Comparison of ENCODE assay signal across 8 cellular contexts in genomic region chr22:19178659-19179471, GRCh38. TPM values are rescaled to one million over a fixed set of nuclear protein-coding genes. Genes with fewer than 3 reads are reported as not detected.
A peak's percentile ranks its signal among the peaks of the same experiment; 100 is the strongest.
DNase-seq lines count a peak whose midpoint lies in the region; ATAC-seq and TF ChIP-seq lines count a peak whose summit lies in the region.

Gene SLC25A1, minus strand, starts transcription at chr22:19178736. Its CDS starts 63 bp downstream, at chr22:19178673.

- H3K4me3 ChIP-seq in liver (ENCODE audit: low read depth in 1 of 3, low read length in 3 of 3) = peak within 1 kb of the TSS; percentile 62 to 84 (median 79)

- ATAC-seq in HG03378 (IDR thresholded peaks at IDR 0.05; ENCODE audit: unreplicated experiment) = peak; percentile 32

- H3K9ac ChIP-seq in liver (ENCODE audit: low read depth in 1 of 2, low read length in 2 of 2) = peak within 1 kb of the TSS; percentile 62 to 77

- TF ChIP-seq POLR2A in GM19099 (IDR thresholded peaks at IDR 0.05; ENCODE audit: extremely low read depth, insufficient read length, low read depth) = peak; percentile 60

- H3K27ac ChIP-seq in liver (ENCODE audit: low read depth in 1 of 2, low read length in 2 of 2) = peak within 1 kb of the TSS; percentile 81 to 90

- peaks cover 14 to 58% (median 46%) of the 10 kb centered on the region in 4 donors for H3K4me1 ChIP-seq in liver (ENCODE audit: control insufficient read depth in 4 of 4, insufficient read depth in 4 of 4, low read length in 3 of 4)

- no peak for TF ChIP-seq RAD21 in liver (IDR thresholded peaks at IDR 0.05)

- no peak for TF ChIP-seq CTCF in liver (IDR thresholded peaks at IDR 0.05; ENCODE audit: low read depth, low read length, missing input control)

- peak; percentile 94 for DNase-seq in Ammon's horn (ENCODE audit: low spot score)
- DNase-seq in NCI-H69 (lab: John Stamatoyannopoulos, UW) = peak; percentile 95
- DNase-seq in activated CD4-positive, alpha-beta T cell treated with anti-CD3 and anti-CD28 coated beads, Interleukin-2, amount 50 U/mL, for 4 hours = peak; percentile 67 to 73
- DNase-seq in dermis microvascular lymphatic vessel endothelial cell (ENCODE audit: low read depth in 2 of 2) = peak; percentile 66 to 92
- DNase-seq in stimulated activated CD4-positive, alpha-beta T cell treated with anti-CD3 and anti-CD28 coated beads, Interleukin-2, amount 100 ng/mL, for 48 hours = peak; percentile 87 to 92

- under 1% methylated on average over 84 of the region's 84 CpGs for WGBS in liver

- no peaks in the 10 kb centered on the region for H3K9me3 ChIP-seq in liver (ENCODE audit: control insufficient read depth in 4 of 4, low read length in 3 of 4)

- no peaks in the 10 kb centered on the region for H3K27me3 ChIP-seq in liver (ENCODE audit: control insufficient read depth in 4 of 4, insufficient read depth in 4 of 4, low read length in 3 of 4)

- no peaks in the 10 kb centered on the region for H3K36me3 ChIP-seq in liver (ENCODE audit: control insufficient read depth in 4 of 4, insufficient read depth in 3 of 4, low read depth in 1 of 4, low read length in 3 of 4)

TF ChIP-seq in liver, 16 proteins besides CTCF, POLR2A, EP300 and RAD21:
- no peak for TF ChIP-seq GABPA (IDR thresholded peaks at IDR 0.05 in 1 of 2, conservative IDR thresholded peaks at IDR 0.05 in 1 of 2)
- TF ChIP-seq HNF4A (conservative IDR thresholded peaks at IDR 0.05) = peak in 1 of 2 donors; percentile 20
- TF ChIP-seq REST (IDR thresholded peaks at IDR 0.05) = peak; percentile 24
- peak; percentile 34 for TF ChIP-seq SP1 (IDR thresholded peaks at IDR 0.05)

RNA-seq across cellular contexts. Expression of gene SLC25A1, which starts in this region (rescaled TPM):
- total RNA-seq in dermis microvascular lymphatic vessel endothelial cell (68.5 and 70.0 TPM in 2 replicates), liver (10 to 100 TPM; 59.5 to 76.1 TPM)
- 10 to 100 TPM; 71.6 to 78.3 TPM for polyA plus RNA-seq in liver

Comparison
In these comparisons a context has a peak if more than half of its experiments do, and no peak if none do; other contexts are left out.
1. Peak in every context shown above with its lines: DNase-seq, ATAC-seq, H3K4me3 ChIP-seq and H3K27ac ChIP-seq.